ENCODE assay signal across 38 cellular contexts in genomic region chr11:8323161-8323935, GRCh38. TPM values are rescaled to one million over a fixed set of nuclear protein-coding genes. Genes with fewer than 3 reads are reported as not detected.
"Had no signal": no experiment of that assay in that cellular context is flagged by ENCODE, and none has a peak within 500 bp of the region (broad histone marks: within the 10 kb centered on the region; RNA-seq: fewer than 3 reads in every experiment).

No MANE protein-coding gene starts in this region.

- H3K27me3 Mint-ChIP-seq: activated CD8-positive, alpha-beta memory T cell treated with anti-CD3 and anti-CD28 coated beads, Interleukin-2, amount 10 ng/mL, durations not matched to agents 7 days and 5 days had no signal

- DNase-seq: activated CD4-positive, alpha-beta memory T cell treated with anti-CD3 and anti-CD28 coated beads, Interleukin-2, amount 10 ng/mL, durations not matched to agents 7 days and 5 days; activated CD4-positive, alpha-beta T cell treated with anti-CD3 and anti-CD28 coated beads for 1 hour; activated CD4-positive, alpha-beta T cell treated with anti-CD3 and anti-CD28 coated beads for 48 hours; activated CD4-positive, CD25-positive, alpha-beta regulatory T cell; activated CD8-positive, alpha-beta memory T cell treated with anti-CD3 and anti-CD28 coated beads for 24 hours; activated CD8-positive, alpha-beta memory T cell treated with anti-CD3 and anti-CD28 coated beads, Interleukin-2, amount 10 ng/mL, durations not matched to agents 7 days and 5 days; activated CD8-positive, alpha-beta memory T cell treated with anti-CD3 and anti-CD28 coated beads, Interleukin-2, amount 50 U/mL, for 48 hours; activated effector memory CD4-positive, alpha-beta T cell treated with Interleukin-2 at 50 U/mL for 16 hours; activated naive CD4-positive, alpha-beta T cell treated with anti-CD3 and anti-CD28 coated beads, Interleukin-2, amount 10 ng/mL, durations not matched to agents 7 days and 5 days; activated naive CD8-positive, alpha-beta T cell treated with anti-CD3 and anti-CD28 coated beads, Interleukin-2, amount 50 U/mL, for 24 hours; activated T-cell treated with anti-CD3 and anti-CD28 coated beads, Interleukin-2, amount 50 U/mL, for 48 hours; anterior cingulate cortex; brain microvascular endothelial cell; Kasumi-1; KG1; MG63; NCI-H1048; NCI-H1436 treated with DMSO at 0.1 percent for 48 hours; NCI-H1694 treated with DMSO at 0.1 percent for 48 hours; NCI-H2029; NCI-H2171; NCI-H510A; NCI-H526; NCI-H748 treated with DMSO at 0.1 percent for 48 hours; NK-92 treated with Interleukin-12 subunit alpha and Interleukin-12 subunit beta, amount 100 ng/mL, for 24 hours; PC-3; RPMI8226; SIG-M5; T-helper 1 cell; T1000; WERI-Rb-1 had no signal

- H3K9me3 Mint-ChIP-seq: activated CD4-positive, alpha-beta memory T cell treated with anti-CD3 and anti-CD28 coated beads, Interleukin-2, amount 10 ng/mL, durations not matched to agents 7 days and 5 days; activated naive CD4-positive, alpha-beta T cell treated with anti-CD3 and anti-CD28 coated beads, Interleukin-2, amount 10 ng/mL, durations not matched to agents 7 days and 5 days; activated naive CD8-positive, alpha-beta T cell treated with anti-CD3 and anti-CD28 coated beads, Interleukin-2, amount 50 U/mL, for 24 hours had no signal

- H3K36me3 ChIP-seq: brain microvascular endothelial cell, cardiac muscle cell, MG63, Peyer's patch, WERI-Rb-1 had no signal

- H3K4me1 Mint-ChIP-seq: activated CD4-positive, alpha-beta memory T cell treated with anti-CD3 and anti-CD28 coated beads, Interleukin-2, amount 10 ng/mL, durations not matched to agents 7 days and 5 days; activated CD8-positive, alpha-beta memory T cell treated with anti-CD3 and anti-CD28 coated beads, Interleukin-2, amount 10 ng/mL, durations not matched to agents 7 days and 5 days; activated naive CD4-positive, alpha-beta T cell treated with anti-CD3 and anti-CD28 coated beads, Interleukin-2, amount 10 ng/mL, durations not matched to agents 7 days and 5 days; activated naive CD8-positive, alpha-beta T cell treated with anti-CD3 and anti-CD28 coated beads, Interleukin-2, amount 50 U/mL, for 24 hours had no signal

- H3K27ac Mint-ChIP-seq: activated CD4-positive, alpha-beta memory T cell treated with anti-CD3 and anti-CD28 coated beads, Interleukin-2, amount 10 ng/mL, durations not matched to agents 7 days and 5 days; activated CD8-positive, alpha-beta memory T cell treated with anti-CD3 and anti-CD28 coated beads, Interleukin-2, amount 10 ng/mL, durations not matched to agents 7 days and 5 days; activated naive CD4-positive, alpha-beta T cell treated with anti-CD3 and anti-CD28 coated beads, Interleukin-2, amount 10 ng/mL, durations not matched to agents 7 days and 5 days; activated naive CD8-positive, alpha-beta T cell; activated naive CD8-positive, alpha-beta T cell treated with anti-CD3 and anti-CD28 coated beads, Interleukin-2, amount 50 U/mL, for 24 hours had no signal

- H3K4me3 Mint-ChIP-seq: activated CD4-positive, alpha-beta memory T cell treated with anti-CD3 and anti-CD28 coated beads, Interleukin-2, amount 10 ng/mL, durations not matched to agents 7 days and 5 days; activated CD8-positive, alpha-beta memory T cell treated with anti-CD3 and anti-CD28 coated beads, Interleukin-2, amount 10 ng/mL, durations not matched to agents 7 days and 5 days; activated naive CD4-positive, alpha-beta T cell treated with anti-CD3 and anti-CD28 coated beads, Interleukin-2, amount 10 ng/mL, durations not matched to agents 7 days and 5 days; activated naive CD8-positive, alpha-beta T cell; activated naive CD8-positive, alpha-beta T cell treated with anti-CD3 and anti-CD28 coated beads, Interleukin-2, amount 50 U/mL, for 24 hours had no signal

- H3K4me1 ChIP-seq: Peyer's patch had no signal

- H3K9me3 ChIP-seq: MG63, Peyer's patch had no signal

- H3K27ac ChIP-seq: brain microvascular endothelial cell, cardiac muscle cell, Peyer's patch, WERI-Rb-1 had no signal

- ATAC-seq: activated CD8-positive, alpha-beta memory T cell treated with anti-CD3 and anti-CD28 coated beads, Interleukin-2, amount 10 ng/mL, durations not matched to agents 7 days and 5 days; activated naive CD8-positive, alpha-beta T cell treated with anti-CD3 and anti-CD28 coated beads, Interleukin-2, amount 50 U/mL, for 24 hours; PC-3; Right ventricle myocardium inferior; SK-N-SH treated with all-trans-retinoic acid at 6 μM for 48 hours had no signal

- H3K4me3 ChIP-seq: cardiac muscle cell, MG63, Peyer's patch had no signal

- H3K27me3 ChIP-seq: brain microvascular endothelial cell, cardiac muscle cell, MG63, Peyer's patch had no signal

- H3K36me3 Mint-ChIP-seq: activated CD8-positive, alpha-beta memory T cell treated with anti-CD3 and anti-CD28 coated beads, Interleukin-2, amount 10 ng/mL, durations not matched to agents 7 days and 5 days; activated naive CD4-positive, alpha-beta T cell treated with anti-CD3 and anti-CD28 coated beads, Interleukin-2, amount 10 ng/mL, durations not matched to agents 7 days and 5 days; activated naive CD8-positive, alpha-beta T cell had no signal

RNA-seq across cellular contexts. Expression of gene LMO1, which starts 59.7 kb away (rescaled TPM):
- total RNA-seq: activated CD4-positive, alpha-beta memory T cell treated with anti-CD3 and anti-CD28 coated beads, Interleukin-2, amount 10 ng/mL, durations not matched to agents 7 days and 5 days; activated CD8-positive, alpha-beta memory T cell treated with anti-CD3 and anti-CD28 coated beads, Interleukin-2, amount 10 ng/mL, durations not matched to agents 7 days and 5 days; Peyer's patch; SK-MEL-5; T-helper 2 cell treated with Interferon-gamma antibody and Interleukin-4, amounts not matched to agents 100 ng/mL and 5 ng/mL, for 36 hours had no signal
